In the genomic region with DNA sequence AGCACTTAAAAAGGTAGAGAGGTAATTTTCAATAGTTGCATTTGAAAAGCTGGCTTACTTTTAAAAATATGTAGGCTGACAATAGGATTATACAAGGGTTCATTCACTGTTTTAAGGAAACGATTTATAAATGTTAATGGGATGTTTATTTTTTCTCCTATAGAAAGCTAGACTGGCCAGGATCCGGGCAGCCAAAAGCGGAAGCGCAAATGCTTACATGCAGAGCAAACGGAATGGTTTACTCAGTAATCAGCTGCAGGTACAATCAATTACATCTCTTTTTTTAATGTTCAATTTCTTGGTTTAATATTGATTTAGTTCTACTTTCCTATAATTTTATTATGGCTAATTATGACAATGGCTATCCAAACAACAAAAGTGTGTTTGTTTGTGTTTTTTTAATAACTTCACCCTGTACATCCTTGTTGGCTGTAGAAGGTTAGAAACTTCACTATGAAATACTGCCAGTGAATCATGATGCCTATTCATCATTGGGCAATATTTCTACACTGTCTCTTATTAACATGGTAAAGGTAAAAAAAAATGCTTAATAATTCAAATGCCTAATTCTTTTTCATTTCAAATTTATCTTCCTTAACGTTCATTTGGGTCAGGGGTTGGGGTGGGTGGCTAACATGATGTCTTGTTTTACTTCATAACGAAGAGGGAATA, we compare ENCODE assay signal across 19 cellular contexts.
DNase-seq lines count a peak whose midpoint lies in the region; ATAC-seq and TF ChIP-seq lines count a peak whose summit lies in the region.
"Had no signal": no experiment of that assay in that cellular context is flagged by ENCODE, and none has a peak within 500 bp of the region (broad histone marks: within the 10 kb centered on the region; RNA-seq: fewer than 3 reads in every experiment).

No MANE protein-coding gene starts in this region.

- no peaks in the 10 kb centered on the region for H3K27me3 Mint-ChIP-seq in progenitor cell of endocrine pancreas
- H3K27me3 Mint-ChIP-seq: stimulated activated memory B cell treated with anti-CD40 and anti-IgM and Interleukin-4, amounts not matched to agents 10 μg/mL and 1 μg/mL and 100 μg/mL, for 72 hours had no signal

- H3K36me3 Mint-ChIP-seq in progenitor cell of endocrine pancreas (ENCODE audit: insufficient read depth), result no peaks in the 10 kb centered on the region
- H3K36me3 Mint-ChIP-seq: activated naive CD4-positive, alpha-beta T cell treated with anti-CD3 and anti-CD28 coated beads, Interleukin-2, amount 50 U/mL, for 24 hours; immature natural killer cell; natural killer cell; stimulated activated memory B cell treated with anti-CD40 and anti-IgM and Interleukin-4, amounts not matched to agents 10 μg/mL and 1 μg/mL and 100 μg/mL, for 72 hours; T-cell had no signal

- DNase-seq in NCI-H2081 treated with DMSO at 0.1 percent for 48 hours (lab: John Stamatoyannopoulos, UW) (peak; percentile 61), amniotic epithelial cell (ENCODE audit: low read depth) (peak; percentile 23), progenitor cell of endocrine pancreas (ENCODE audit: low spot score, unreplicated experiment) (no peak), right atrium auricular region (ENCODE audit: low spot score) (no peak), mucosa of descending colon (no peak)
- DNase-seq: activated CD4-positive, alpha-beta T cell treated with anti-CD3 and anti-CD28 coated beads, Interleukin-2, amount 50 U/mL, for 48 hours; activated T-cell treated with anti-CD3 and anti-CD28 coated beads, Interleukin-2, amount 50 U/mL, for 24 hours; immature natural killer cell; Karpas-422; natural killer cell; NCI-H1694; psoas muscle; T-cell; thyroid gland had no signal

- peaks cover 33% of the 10 kb centered on the region for H3K4me1 Mint-ChIP-seq in progenitor cell of endocrine pancreas (ENCODE audit: low read depth)
- H3K4me1 Mint-ChIP-seq: activated naive CD4-positive, alpha-beta T cell treated with anti-CD3 and anti-CD28 coated beads, Interleukin-2, amount 50 U/mL, for 24 hours; immature natural killer cell; natural killer cell; stimulated activated memory B cell treated with anti-CD40 and anti-IgM and Interleukin-4, amounts not matched to agents 10 μg/mL and 1 μg/mL and 100 μg/mL, for 72 hours; T-cell had no signal

- H3K27ac Mint-ChIP-seq in progenitor cell of endocrine pancreas, result peak overlapping the region; percentile 63
- H3K27ac Mint-ChIP-seq: activated naive CD4-positive, alpha-beta T cell treated with anti-CD3 and anti-CD28 coated beads, Interleukin-2, amount 50 U/mL, for 24 hours; activated T-cell treated with anti-CD3 and anti-CD28 coated beads, Interleukin-2, amount 50 U/mL, for 24 hours; immature natural killer cell; natural killer cell; stimulated activated memory B cell treated with anti-CD40 and anti-IgM and Interleukin-4, amounts not matched to agents 10 μg/mL and 1 μg/mL and 100 μg/mL, for 72 hours; T-cell had no signal

- intact Hi-C loops in mucosa of descending colon (cut with DNase I, micrococcal nuclease), result no loop called here

- peak; percentile 58 for ATAC-seq in HG02678 (IDR thresholded peaks at IDR 0.05; ENCODE audit: unreplicated experiment)
- ATAC-seq in mucosa of descending colon, result no peak
- no peak for ATAC-seq in HG03159 (IDR thresholded peaks at IDR 0.05; ENCODE audit: unreplicated experiment)
- ATAC-seq: natural killer cell; stimulated activated memory B cell treated with anti-CD40 and anti-IgM and Interleukin-4, amounts not matched to agents 10 μg/mL and 1 μg/mL and 100 μg/mL, for 72 hours; T-cell had no signal

- H3K27me3 ChIP-seq in right atrium auricular region, result no peaks in the 10 kb centered on the region
- H3K27me3 ChIP-seq: BLaER1, thyroid gland had no signal

- H3K4me1 ChIP-seq in right atrium auricular region, result no peaks in the 10 kb centered on the region
- no peaks in the 10 kb centered on the region for H3K4me1 ChIP-seq in mucosa of descending colon (ENCODE audit: low read depth)
- H3K4me1 ChIP-seq: BLaER1, psoas muscle, thyroid gland had no signal

- H3K36me3 ChIP-seq in right atrium auricular region (no peaks in the 10 kb centered on the region), mucosa of descending colon (ENCODE audit: low read depth) (no peaks in the 10 kb centered on the region)
- H3K36me3 ChIP-seq: BLaER1, thyroid gland had no signal

- no peak overlapping the region for H3K27ac ChIP-seq in right atrium auricular region
- H3K27ac ChIP-seq: BLaER1, psoas muscle, thyroid gland had no signal

- no peaks in the 10 kb centered on the region for H3K9me3 Mint-ChIP-seq in progenitor cell of endocrine pancreas (ENCODE audit: low read depth)
- H3K9me3 Mint-ChIP-seq: activated naive CD4-positive, alpha-beta T cell treated with anti-CD3 and anti-CD28 coated beads, Interleukin-2, amount 50 U/mL, for 24 hours; activated T-cell treated with anti-CD3 and anti-CD28 coated beads, Interleukin-2, amount 50 U/mL, for 24 hours; stimulated activated memory B cell treated with anti-CD40 and anti-IgM and Interleukin-4, amounts not matched to agents 10 μg/mL and 1 μg/mL and 100 μg/mL, for 72 hours; T-cell had no signal

- no peak overlapping the region for H3K4me3 Mint-ChIP-seq in progenitor cell of endocrine pancreas (ENCODE audit: low read depth)
- H3K4me3 Mint-ChIP-seq: activated naive CD4-positive, alpha-beta T cell treated with anti-CD3 and anti-CD28 coated beads, Interleukin-2, amount 50 U/mL, for 24 hours; activated T-cell treated with anti-CD3 and anti-CD28 coated beads, Interleukin-2, amount 50 U/mL, for 24 hours; immature natural killer cell; natural killer cell; stimulated activated memory B cell treated with anti-CD40 and anti-IgM and Interleukin-4, amounts not matched to agents 10 μg/mL and 1 μg/mL and 100 μg/mL, for 72 hours; T-cell had no signal

- H3K9me3 ChIP-seq in right atrium auricular region (no peaks in the 10 kb centered on the region), mucosa of descending colon (no peaks in the 10 kb centered on the region)
- H3K9me3 ChIP-seq: BLaER1, psoas muscle, thyroid gland had no signal

- H3K4me3 ChIP-seq in right atrium auricular region (no peak overlapping the region), mucosa of descending colon (no peak overlapping the region)
- H3K4me3 ChIP-seq: BLaER1, thyroid gland had no signal

- TF ChIP-seq CTCF in progenitor cell of endocrine pancreas (IDR thresholded peaks at IDR 0.05; ENCODE audit: unreplicated experiment) (no peak), right atrium auricular region (IDR thresholded peaks at IDR 0.05) (no peak), mucosa of descending colon (IDR thresholded peaks at IDR 0.05) (no peak)

Comparison
In these comparisons a context has a peak if more than half of its experiments do, and no peak if none do; other contexts are left out.
1. DNase-seq: peak in NCI-H2081 treated with DMSO at 0.1 percent for 48 hours (single experiment) and amniotic epithelial cell (single experiment); none in progenitor cell of endocrine pancreas (single experiment), right atrium auricular region (single experiment) and mucosa of descending colon (0 of 3).